ENCODE assay signal across 1 cellular context in genomic region chr6:31557443-31558317, GRCh38.
TF ChIP-seq lines count a peak whose summit lies in the region.

No MANE protein-coding gene starts in this region.

TF ChIP-seq in K562, 482 proteins besides CTCF, POLR2A, EP300 and RAD21:
- TF ChIP-seq ARID1B (IDR thresholded peaks at IDR 0.05) = no peak
- no peak for TF ChIP-seq FOXJ3 (CRISPR knock-in tag; IDR thresholded peaks at IDR 0.05)
- TF ChIP-seq, protein P1, sequence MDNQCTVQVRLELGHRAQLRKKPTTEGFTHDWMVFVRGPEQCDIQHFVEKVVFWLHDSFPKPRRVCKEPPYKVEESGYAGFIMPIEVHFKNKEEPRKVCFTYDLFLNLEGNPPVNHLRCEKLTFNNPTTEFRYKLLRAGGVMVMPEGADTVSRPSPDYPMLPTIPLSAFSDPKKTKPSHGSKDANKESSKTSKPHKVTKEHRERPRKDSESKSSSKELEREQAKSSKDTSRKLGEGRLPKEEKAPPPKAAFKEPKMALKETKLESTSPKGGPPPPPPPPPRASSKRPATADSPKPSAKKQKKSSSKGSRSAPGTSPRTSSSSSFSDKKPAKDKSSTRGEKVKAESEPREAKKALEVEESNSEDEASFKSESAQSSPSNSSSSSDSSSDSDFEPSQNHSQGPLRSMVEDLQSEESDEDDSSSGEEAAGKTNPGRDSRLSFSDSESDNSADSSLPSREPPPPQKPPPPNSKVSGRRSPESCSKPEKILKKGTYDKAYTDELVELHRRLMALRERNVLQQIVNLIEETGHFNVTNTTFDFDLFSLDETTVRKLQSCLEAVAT (IDR thresholded peaks at IDR 0.05) = 0 out of 4 replicates have a peak, but pooled peaks of 1 of the 2 experiments have one; percentile 22
- TF ChIP-seq, protein P2, sequence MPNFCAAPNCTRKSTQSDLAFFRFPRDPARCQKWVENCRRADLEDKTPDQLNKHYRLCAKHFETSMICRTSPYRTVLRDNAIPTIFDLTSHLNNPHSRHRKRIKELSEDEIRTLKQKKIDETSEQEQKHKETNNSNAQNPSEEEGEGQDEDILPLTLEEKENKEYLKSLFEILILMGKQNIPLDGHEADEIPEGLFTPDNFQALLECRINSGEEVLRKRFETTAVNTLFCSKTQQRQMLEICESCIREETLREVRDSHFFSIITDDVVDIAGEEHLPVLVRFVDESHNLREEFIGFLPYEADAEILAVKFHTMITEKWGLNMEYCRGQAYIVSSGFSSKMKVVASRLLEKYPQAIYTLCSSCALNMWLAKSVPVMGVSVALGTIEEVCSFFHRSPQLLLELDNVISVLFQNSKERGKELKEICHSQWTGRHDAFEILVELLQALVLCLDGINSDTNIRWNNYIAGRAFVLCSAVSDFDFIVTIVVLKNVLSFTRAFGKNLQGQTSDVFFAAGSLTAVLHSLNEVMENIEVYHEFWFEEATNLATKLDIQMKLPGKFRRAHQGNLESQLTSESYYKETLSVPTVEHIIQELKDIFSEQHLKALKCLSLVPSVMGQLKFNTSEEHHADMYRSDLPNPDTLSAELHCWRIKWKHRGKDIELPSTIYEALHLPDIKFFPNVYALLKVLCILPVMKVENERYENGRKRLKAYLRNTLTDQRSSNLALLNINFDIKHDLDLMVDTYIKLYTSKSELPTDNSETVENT (CRISPR knock-in tag; IDR thresholded peaks at IDR 0.05) = no peak
- no peak for TF ChIP-seq CCAR2 (IDR thresholded peaks at IDR 0.05; ENCODE audit: low read depth, low read length)
- no peak for TF ChIP-seq HNRNPH1 (optimal IDR thresholded peaks at IDR 0.05; ENCODE audit: low read depth, low read length)
- TF ChIP-seq HDAC8 (tag; IDR thresholded peaks at IDR 0.05) = no peak
- TF ChIP-seq SNRNP70 (optimal IDR thresholded peaks at IDR 0.05; ENCODE audit: low read depth, low read length) = no peak
